ENCODE assay signal across 15 cellular contexts in the genomic region with DNA sequence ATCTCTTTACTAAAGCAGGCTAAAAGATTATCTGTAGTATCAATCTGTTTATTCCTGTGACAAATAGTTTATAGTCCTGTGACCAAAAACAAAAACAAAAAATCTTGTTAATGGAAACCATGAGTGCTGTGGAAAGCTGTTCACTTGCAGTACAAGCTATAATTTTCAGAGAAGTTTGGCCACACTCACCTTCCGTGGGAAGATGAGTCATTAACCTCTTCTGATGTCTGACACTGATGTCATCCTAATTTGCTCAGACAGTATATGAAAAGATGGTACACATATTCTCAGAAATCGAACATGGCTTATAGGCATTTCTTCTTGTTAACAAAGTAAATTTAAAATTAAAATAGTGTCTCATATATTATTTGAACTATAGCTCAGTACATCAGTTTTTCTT. TPM values are rescaled to one million over a fixed set of nuclear protein-coding genes. Genes with fewer than 3 reads are reported as not detected.
A peak's percentile ranks its signal among the peaks of the same experiment; 100 is the strongest.
DNase-seq lines count a peak whose midpoint lies in the region; ATAC-seq and TF ChIP-seq lines count a peak whose summit lies in the region.
"Had no signal": no experiment of that assay in that cellular context is flagged by ENCODE, and none has a peak within 500 bp of the region (broad histone marks: within the 10 kb centered on the region; RNA-seq: fewer than 3 reads in every experiment).

No MANE protein-coding gene starts in this region.

- H3K4me1 ChIP-seq in gastrocnemius medialis: no peaks in the 10 kb centered on the region
- H3K4me1 ChIP-seq: neural progenitor cell had no signal

- TF ChIP-seq POLR2A in gastrocnemius medialis (IDR thresholded peaks at IDR 0.05): no peak

- peaks cover 0 to 2% (median 0%) of the 10 kb centered on the region in 3 donors for H3K27me3 ChIP-seq in gastrocnemius medialis
- H3K27me3 ChIP-seq: cardiac muscle cell, neural progenitor cell had no signal

- intact Hi-C loops in gastrocnemius medialis (cut with DNase I; ENCODE audit: low total_unique reads): no loop called here

- DNase-seq in DMS53 treated with DMSO at 0.1 percent for 48 hours (lab: John Stamatoyannopoulos, UW; ENCODE audit: unreplicated experiment) (peak; percentile 1), KBM-7 (peak; percentile 9), iris pigment epithelial cell (ENCODE audit: low read depth) (peak; percentile 8), gastrocnemius medialis (no peak), NCI-H1105 (lab: John Stamatoyannopoulos, UW) (no peak), NCI-H1048 (lab: John Stamatoyannopoulos, UW) (no peak), EL (no peak)
- DNase-seq in activated T-helper 9 cell treated with anti-CD3 and anti-CD28 coated beads, Interleukin-2, amount 50 U/mL, for 16 hours (ENCODE audit: low read depth): peak; percentile 17
- DNase-seq: Caco-2, kidney, NCI-H187 treated with DMSO at 0.1 percent for 48 hours had no signal

- in situ Hi-C loops in KBM-7 (cut with MboI; ENCODE audit: low pct_unique_long_range_greater_than_20kb, low sequenced_read_pairs): no loop called here
- in situ Hi-C loops in gastrocnemius medialis (cut with MboI; ENCODE audit: low sequenced_read_pairs in 4 of 4): no loop called here

- no peak for TF ChIP-seq CTCF in gastrocnemius medialis (IDR thresholded peaks at IDR 0.05 in 4 of 5, conservative IDR thresholded peaks at IDR 0.05 in 1 of 5)

- no peak overlapping the region for H3K4me3 ChIP-seq in gastrocnemius medialis
- H3K4me3 ChIP-seq: cardiac muscle cell, neural progenitor cell had no signal

- H3K36me3 ChIP-seq in gastrocnemius medialis: no peaks in the 10 kb centered on the region
- H3K36me3 ChIP-seq: cardiac muscle cell, neural progenitor cell had no signal

- H3K9me3 ChIP-seq in gastrocnemius medialis: no peaks in the 10 kb centered on the region
- H3K9me3 ChIP-seq: Caco-2 had no signal

- H3K27ac ChIP-seq in gastrocnemius medialis: no peak overlapping the region
- H3K27ac ChIP-seq: cardiac muscle cell, neural progenitor cell had no signal

- no peak for ATAC-seq in gastrocnemius medialis
- ATAC-seq: esophagus mucosa, HepG2 had no signal

RNA-seq across cellular contexts. Expression of a gene that starts 19.9 kb away (rescaled TPM):
- total RNA-seq in gastrocnemius medialis: under 1 TPM in 3 of 4 donors, not detected in 1; 0.07 to 0.56 (median 0.20) TPM
- total RNA-seq: Caco-2, cardiac muscle cell, esophagus mucosa, HepG2 had no signal

Comparison
In these comparisons a context has a peak if more than half of its experiments do, and no peak if none do; other contexts are left out.
1. DNase-seq: peak in DMS53 treated with DMSO at 0.1 percent for 48 hours (single experiment), KBM-7 (single experiment), activated T-helper 9 cell treated with anti-CD3 and anti-CD28 coated beads, Interleukin-2, amount 50 U/mL, for 16 hours (single experiment) and iris pigment epithelial cell (single experiment); none in gastrocnemius medialis (0 of 2), NCI-H1105 (single experiment), NCI-H1048 (single experiment) and EL (single experiment).